9 cellular contexts compared by ENCODE assay signal in the genomic region with DNA sequence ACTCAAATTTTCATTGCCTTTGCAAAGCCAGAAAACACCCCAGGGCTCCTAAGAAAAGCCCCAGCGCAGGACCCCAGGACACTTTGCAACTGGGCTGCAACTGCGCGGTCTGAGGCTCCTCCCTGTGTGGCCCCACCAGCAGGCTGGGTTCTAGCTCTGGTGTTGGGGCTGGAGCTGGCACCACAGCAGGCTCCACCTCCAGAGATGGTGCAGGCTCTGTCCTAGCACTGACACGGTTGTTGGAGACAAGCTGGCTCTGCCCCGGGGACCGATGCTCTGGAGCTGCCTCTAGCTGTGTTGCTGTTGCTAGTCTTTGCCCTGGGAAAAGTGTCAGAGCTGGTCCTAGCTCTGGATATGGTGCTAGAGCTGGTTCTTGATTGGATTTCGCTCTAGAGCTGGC. TPM values are rescaled to one million over a fixed set of nuclear protein-coding genes. Genes with fewer than 3 reads are reported as not detected.
DNase-seq lines count a peak whose midpoint lies in the region; ATAC-seq and TF ChIP-seq lines count a peak whose summit lies in the region.
"Had no signal": no experiment of that assay in that cellular context is flagged by ENCODE, and none has a peak within 500 bp of the region (broad histone marks: within the 10 kb centered on the region; RNA-seq: fewer than 3 reads in every experiment).

No MANE protein-coding gene starts in this region.

- TF ChIP-seq RAD21 in SK-N-SH (IDR thresholded peaks at IDR 0.05; ENCODE audit: low read length), result no peak

- no peak for DNase-seq in H7
- no peak for DNase-seq in SK-N-SH
- DNase-seq in fibroblast of lung (ENCODE audit: low read depth in 2 of 2), result no peak
- no peak for DNase-seq in kidney glomerular epithelial cell (lab: John Stamatoyannopoulos, UW)
- DNase-seq in KG1 (lab: John Stamatoyannopoulos, UW), result no peak
- no peak for DNase-seq in D341Med (ENCODE audit: low spot score)

- H3K9me3 ChIP-seq in SK-N-SH (no peaks in the 10 kb centered on the region), fibroblast of lung (ENCODE audit: control insufficient read depth, insufficient read depth, low read depth, low read length) (no peaks in the 10 kb centered on the region), skeletal muscle tissue (ENCODE audit: control insufficient read depth in 3 of 3, low read length in 3 of 3) (no peaks in the 10 kb centered on the region)

- WGBS in SK-N-SH (ENCODE audit: low lambda C conversion rate), result 100% methylated on average over 2 of the region's 7 CpGs

- peaks cover 20% of the 10 kb centered on the region for H3K36me3 ChIP-seq in H7 (replicated peaks; ENCODE audit: control insufficient read depth, insufficient read depth, low read length)
- H3K36me3 ChIP-seq in SK-N-SH (replicated peaks in 1 of 2; ENCODE audit: control insufficient read depth in 1 of 2, insufficient read depth in 2 of 2, low read length in 1 of 2), result peaks cover 16 to 23% of the 10 kb centered on the region in 2 experiments
- peaks cover 8% of the 10 kb centered on the region for H3K36me3 ChIP-seq in fibroblast of lung (ENCODE audit: control insufficient read depth, insufficient read depth, low read length)
- H3K36me3 ChIP-seq in skeletal muscle tissue (ENCODE audit: control insufficient read depth in 3 of 3, insufficient read depth in 3 of 3, low read length in 3 of 3), result peaks cover 24 to 25% (median 25%) of the 10 kb centered on the region in 3 donors

- H3F3A ChIP-seq in SK-N-SH (replicated peaks; ENCODE audit: insufficient read depth), result peaks cover 18% of the 10 kb centered on the region

- peaks cover 62% of the 10 kb centered on the region for H3K79me2 ChIP-seq in SK-N-SH (ENCODE audit: insufficient read depth)
- peaks cover 41% of the 10 kb centered on the region for H3K79me2 ChIP-seq in fibroblast of lung (ENCODE audit: control insufficient read depth, insufficient read depth, low read length)

- H3K4me2 ChIP-seq in SK-N-SH (peak overlapping the region; percentile 84), fibroblast of lung (ENCODE audit: extremely low read depth, insufficient read depth, low read length) (peak overlapping the region; percentile 49)

- H3K27me3 ChIP-seq in H7 (ENCODE audit: control insufficient read depth, insufficient read depth, low read length) (no peaks in the 10 kb centered on the region; the same call in 1 of the 2 replicates), SK-N-SH (ENCODE audit: insufficient read depth) (no peaks in the 10 kb centered on the region), fibroblast of lung (ENCODE audit: control insufficient read depth, insufficient read depth, low read length) (no peaks in the 10 kb centered on the region), skeletal muscle tissue (ENCODE audit: control insufficient read depth in 3 of 3, insufficient read depth in 3 of 3, low read length in 3 of 3) (no peaks in the 10 kb centered on the region)

- H3K4me1 ChIP-seq in SK-N-SH (ENCODE audit: control insufficient read depth in 1 of 2, insufficient read depth in 2 of 2, low read depth in 1 of 2, low read length in 1 of 2) (peaks cover 12 to 30% of the 10 kb centered on the region in 2 experiments; a peak in 2 of 4 replicates), fibroblast of lung (ENCODE audit: control insufficient read depth, extremely low read depth, insufficient read depth, low read length) (peaks cover 14% of the 10 kb centered on the region), skeletal muscle tissue (ENCODE audit: control insufficient read depth in 3 of 3, insufficient read depth in 3 of 3, low read length in 3 of 3) (peaks cover 34 to 40% (median 34%) of the 10 kb centered on the region in 3 donors)

- CTCF ChIA-PET in SK-N-SH (lab: Yijun Ruan, JAX), result interaction anchor here (0.5 to 6.8 kb wide), 15 partner anchors 14 to 317 kb away, joined by 3 to 99 read pairs (median 6); partner anchors contain the start of genes DIPK1B, LCN10, LCN8 and NPDC1

- H3K27ac ChIP-seq in SK-N-SH (ENCODE audit: low read depth in 2 of 2, low read length in 1 of 2) (no peak overlapping the region), fibroblast of lung (ENCODE audit: insufficient read depth, low read length) (no peak overlapping the region), skeletal muscle tissue (ENCODE audit: low read depth, low read length) (no peak overlapping the region)

- TF ChIP-seq CTCF in SK-N-SH (IDR thresholded peaks at IDR 0.05), result no peak
- no peak for TF ChIP-seq CTCF in fibroblast of lung (conservative IDR thresholded peaks at IDR 0.05 in 1 of 2, IDR thresholded peaks at IDR 0.05 in 1 of 2; ENCODE audit: low read depth in 1 of 2, low read length in 2 of 2)

- no peak overlapping the region; the same call in 1 of the 2 replicates for H2AFZ ChIP-seq in SK-N-SH (ENCODE audit: low read depth)
- no peak overlapping the region for H2AFZ ChIP-seq in fibroblast of lung (ENCODE audit: low read length)

- no peaks in the 10 kb centered on the region for H3K9me2 ChIP-seq in SK-N-SH

- POLR2A ChIA-PET in SK-N-SH (lab: Yijun Ruan, JAX), result interaction anchor here (1.2 to 5.2 kb wide), 3 partner anchors 15 to 80 kb away, joined by 3 to 51 read pairs (median 4); no protein-coding TSS in a partner anchor

- ATAC-seq in HG03108 (IDR thresholded peaks at IDR 0.05; ENCODE audit: unreplicated experiment), result no peak

- TF ChIP-seq EP300 in SK-N-SH (IDR thresholded peaks at IDR 0.05; ENCODE audit: borderline replicate concordance in 1 of 2, low read depth in 1 of 2, low read length in 1 of 2), result no peak

- H3K4me3 ChIP-seq in H7 (ENCODE audit: insufficient read depth, low read depth, low read length) (peak overlapping the region; percentile 94), SK-N-SH (ENCODE audit: low read depth in 2 of 2, low read length in 1 of 2) (peak overlapping the region; percentile 83 to 85), fibroblast of lung (replicated peaks in 1 of 4; ENCODE audit: control extremely low read depth in 1 of 4, insufficient read depth in 1 of 4, low read depth in 3 of 4, low read length in 4 of 4) (peak overlapping the region; percentile 60 to 75 (median 66)), skeletal muscle tissue (ENCODE audit: low read length in 3 of 3) (peak overlapping the region; percentile 67 to 98 (median 98))

- H3K9ac ChIP-seq in SK-N-SH (peak overlapping the region; percentile 95; the same call in 1 of the 2 replicates), fibroblast of lung (ENCODE audit: insufficient read depth, low read length) (peak overlapping the region; percentile 80), skeletal muscle tissue (ENCODE audit: low read depth in 1 of 3, low read length in 3 of 3) (peak overlapping the region; percentile 80 to 95 (median 81))

- H4K20me1 ChIP-seq in SK-N-SH (ENCODE audit: insufficient read depth) (peaks cover 36% of the 10 kb centered on the region), fibroblast of lung (ENCODE audit: control insufficient read depth, extremely low read depth, insufficient read depth, low read length) (no peaks in the 10 kb centered on the region)

TF ChIP-seq in SK-N-SH, 30 proteins besides CTCF, POLR2A, EP300 and RAD21 (continues in another document):
- no peak for TF ChIP-seq USF1 (IDR thresholded peaks at IDR 0.05; ENCODE audit: borderline replicate concordance, low read depth)
- no peak for TF ChIP-seq RCOR1 (IDR thresholded peaks at IDR 0.05; ENCODE audit: low read length)

RNA-seq across cellular contexts. Expression of gene LCN10, which starts 13.6 kb away (rescaled TPM):
- total RNA-seq in H7 (2014; rRNA removed; shearing (Covaris generic)), result 0.76 and 1.4 TPM in 2 replicates
- polyA plus RNA-seq in SK-N-SH (2012; rRNA removed) (not detected in 2 replicates), fibroblast of lung (not detected in 2 replicates)
- polyA plus RNA-seq in SK-N-SH (2012; cell fraction: cytosol; rRNA removed), result not detected in 2 replicates
- polyA plus RNA-seq in SK-N-SH (2012; cell fraction: nucleus; rRNA removed), result not detected in 2 replicates
- total RNA-seq in fibroblast of lung (not detected in 2 replicates), skeletal muscle tissue (2.1 TPM)
- polyA plus RNA-seq in fibroblast of lung (2012), result not detected in 2 replicates
- not detected in 2 replicates for polyA minus RNA-seq in fibroblast of lung (ENCODE audit: low replicate concordance)

RNA-seq across cellular contexts. Expression of gene DIPK1B, which starts 16.8 kb away (rescaled TPM):
- 57.0 and 75.7 TPM in 2 replicates for total RNA-seq in H7 (2014; rRNA removed; shearing (Covaris generic))
- polyA plus RNA-seq in SK-N-SH (2012; rRNA removed), result 24.5 and 27.1 TPM in 2 replicates
- polyA plus RNA-seq in SK-N-SH (2012; cell fraction: cytosol; rRNA removed), result 10.2 and 18.9 TPM in 2 replicates
- 29.2 and 33.2 TPM in 2 replicates for polyA plus RNA-seq in SK-N-SH (2012; cell fraction: nucleus; rRNA removed)
- total RNA-seq in fibroblast of lung, result 0.33 and 0.77 TPM in 2 replicates
- polyA plus RNA-seq in fibroblast of lung, result 0.16 and 0.34 TPM in 2 replicates
- polyA plus RNA-seq in fibroblast of lung (2012), result 0.40 and 0.95 TPM in 2 replicates
- 0.30 TPM in 1 of 2 replicates, not detected in the other for polyA minus RNA-seq in fibroblast of lung (ENCODE audit: low replicate concordance)
- total RNA-seq in skeletal muscle tissue, result 11.0 TPM

RNA-seq across cellular contexts. Expression of gene LCN6, which starts 19.2 kb away (rescaled TPM):
- total RNA-seq in H7 (2014; rRNA removed; shearing (Covaris generic)), result not detected in 2 replicates
- polyA plus RNA-seq in SK-N-SH (2012; rRNA removed) (not detected in 2 replicates), fibroblast of lung (not detected in 2 replicates)
- not detected in 2 replicates for polyA plus RNA-seq in SK-N-SH (2012; cell fraction: cytosol; rRNA removed)
- not detected in 2 replicates for polyA plus RNA-seq in SK-N-SH (2012; cell fraction: nucleus; rRNA removed)
- total RNA-seq in fibroblast of lung (not detected in 2 replicates), skeletal muscle tissue (not detected)
- not detected in 2 replicates for polyA plus RNA-seq in fibroblast of lung (2012)
- polyA minus RNA-seq in fibroblast of lung (ENCODE audit: low replicate concordance), result not detected in 2 replicates

RNA-seq across cellular contexts. Expression of gene LCN8, which starts 28.9 kb away (rescaled TPM):
- total RNA-seq in H7 (2014; rRNA removed; shearing (Covaris generic)), result not detected in 2 replicates
- not detected in 2 replicates for polyA plus RNA-seq in SK-N-SH (2012; rRNA removed)
- polyA plus RNA-seq in SK-N-SH (2012; cell fraction: cytosol; rRNA removed), result not detected in 2 replicates
- 0.02 TPM in 1 of 2 replicates, not detected in the other for polyA plus RNA-seq in SK-N-SH (2012; cell fraction: nucleus; rRNA removed)
- not detected in 2 replicates for total RNA-seq in fibroblast of lung
- not detected in 2 replicates for polyA plus RNA-seq in fibroblast of lung
- not detected in 2 replicates for polyA plus RNA-seq in fibroblast of lung (2012)
- polyA minus RNA-seq in fibroblast of lung (ENCODE audit: low replicate concordance), result not detected in 2 replicates
- total RNA-seq in skeletal muscle tissue, result not detected
- polyA plus RNA-seq: adipose tissue had no signal

RNA-seq across cellular contexts. Expression of gene LCN15, which starts 35.2 kb away (rescaled TPM):
- total RNA-seq in H7 (2014; rRNA removed; shearing (Covaris generic)), result 0.18 TPM in 1 of 2 replicates, not detected in the other
- 0.08 TPM in 1 of 2 replicates, not detected in the other for polyA plus RNA-seq in SK-N-SH (2012; rRNA removed)
- polyA plus RNA-seq in SK-N-SH (2012; cell fraction: cytosol; rRNA removed), result not detected in 2 replicates
- 0.04 and 0.06 TPM in 2 replicates for polyA plus RNA-seq in SK-N-SH (2012; cell fraction: nucleus; rRNA removed)
- not detected in 2 replicates for total RNA-seq in fibroblast of lung
- polyA plus RNA-seq in fibroblast of lung, result not detected in 2 replicates
- polyA plus RNA-seq in fibroblast of lung (2012), result not detected in 2 replicates
- polyA minus RNA-seq in fibroblast of lung (ENCODE audit: low replicate concordance), result not detected in 2 replicates
- total RNA-seq in skeletal muscle tissue, result not detected
- polyA plus RNA-seq: adipose tissue had no signal
